12 cellular contexts compared by ENCODE assay signal in the genomic region with DNA sequence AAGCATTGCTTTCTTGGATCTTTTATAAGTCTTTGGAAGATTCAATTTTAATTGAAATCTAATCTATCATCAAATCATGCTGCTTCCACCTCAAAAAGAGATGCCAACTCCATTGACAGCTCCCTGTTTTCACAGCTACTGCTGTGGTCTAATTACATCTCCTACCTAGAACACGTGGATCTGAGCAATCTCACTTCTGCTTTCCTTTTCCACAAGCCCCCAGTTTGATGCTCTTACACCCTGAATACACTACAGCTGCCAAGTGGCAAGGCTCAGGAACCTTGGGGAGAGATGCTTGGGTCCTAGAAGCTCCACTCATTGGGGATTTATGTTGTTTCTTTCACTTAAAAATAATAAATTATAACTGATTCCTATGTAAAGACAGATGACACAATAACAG.
DNase-seq lines count a peak whose midpoint lies in the region; ATAC-seq and TF ChIP-seq lines count a peak whose summit lies in the region.
"Had no signal": no experiment of that assay in that cellular context is flagged by ENCODE, and none has a peak within 500 bp of the region (broad histone marks: within the 10 kb centered on the region; RNA-seq: fewer than 3 reads in every experiment).

No MANE protein-coding gene starts in this region.

- no peak overlapping the region for H3K9ac ChIP-seq in SK-N-SH

- H3K79me2 ChIP-seq in OCI-LY7 (ENCODE audit: insufficient read depth, low read depth, low read length), result no peaks in the 10 kb centered on the region
- H3K79me2 ChIP-seq in SK-N-SH (ENCODE audit: insufficient read depth), result no peaks in the 10 kb centered on the region

- H3K4me3 ChIP-seq in OCI-LY7 (ENCODE audit: low read depth, low read length, poor library complexity, severe bottlenecking) (no peak overlapping the region), heart left ventricle (no peak overlapping the region), SK-N-SH (ENCODE audit: low read depth in 2 of 2, low read length in 1 of 2) (no peak overlapping the region)
- H3K4me3 ChIP-seq: tibial artery had no signal

- TF ChIP-seq CTCF in GM20000 (IDR thresholded peaks at IDR 0.05; ENCODE audit: extremely low read depth, missing control alignments) (no peak), OCI-LY7 (conservative IDR thresholded peaks at IDR 0.05; ENCODE audit: low read length) (no peak), heart left ventricle (IDR thresholded peaks at IDR 0.05) (no peak), SK-N-SH (IDR thresholded peaks at IDR 0.05) (no peak)

- DNase-seq in GM20000 (ENCODE audit: low spot score) (peak; percentile 4), OCI-LY7 (ENCODE audit: low spot score) (peak; percentile 85), hepatic stellate cell (ENCODE audit: low spot score) (no peak), heart left ventricle (no peak), SK-N-SH (no peak)
- DNase-seq: foreskin keratinocyte, NCI-H2029, Right ventricle myocardium superior, tibial artery had no signal

- H3K36me3 ChIP-seq in OCI-LY7 (ENCODE audit: insufficient read depth, low read length), result peaks cover 27% of the 10 kb centered on the region
- H3K36me3 ChIP-seq in heart left ventricle, result no peaks in the 10 kb centered on the region
- no peaks in the 10 kb centered on the region for H3K36me3 ChIP-seq in SK-N-SH (replicated peaks in 1 of 2; ENCODE audit: control insufficient read depth in 1 of 2, insufficient read depth in 2 of 2, low read length in 1 of 2)
- H3K36me3 ChIP-seq: tibial artery had no signal

- H3K9me3 ChIP-seq in OCI-LY7 (ENCODE audit: low read length), result peaks cover 23% of the 10 kb centered on the region; the same call in 1 of the 2 replicates
- H3K9me3 ChIP-seq in heart left ventricle, result no peaks in the 10 kb centered on the region
- H3K9me3 ChIP-seq in SK-N-SH, result no peaks in the 10 kb centered on the region
- H3K9me3 ChIP-seq: tibial artery had no signal

- H3F3A ChIP-seq in SK-N-SH (replicated peaks; ENCODE audit: insufficient read depth), result no peaks in the 10 kb centered on the region

- CTCF ChIA-PET in OCI-LY7 (lab: Charles Lee; ENCODE audit: unreplicated experiment), result interaction anchor here (0.9 to 1.3 kb wide), 2 partner anchors 25 to 41 kb away, joined by 3 read pairs; no protein-coding TSS in a partner anchor
- CTCF ChIA-PET in SK-N-SH (lab: Yijun Ruan, JAX), result no interaction called here

- ATAC-seq in GM18502 (IDR thresholded peaks at IDR 0.05; ENCODE audit: poor library complexity, unreplicated experiment), result peak; percentile 87
- ATAC-seq in HG02981 (IDR thresholded peaks at IDR 0.05; ENCODE audit: unreplicated experiment), result peak; percentile 84
- no peak for ATAC-seq in activated CD4-positive, CD25-positive, alpha-beta regulatory T cell treated with anti-CD3 and anti-CD28 coated beads, Interleukin-2, amount 50 U/mL, for 24 hours
- ATAC-seq in heart left ventricle, result no peak
- ATAC-seq: foreskin keratinocyte had no signal

- POLR2A ChIA-PET in OCI-LY7 (lab: Charles Lee) (interaction anchor here (0.5 to 2.4 kb wide), 8 partner anchors 8 to 140 kb away, joined by 3 to 11 read pairs (median 4); no protein-coding TSS in a partner anchor), SK-N-SH (lab: Yijun Ruan, JAX) (no interaction called here)

- H3K27me3 ChIP-seq in heart left ventricle (peaks cover 0 to 3% (median 0%) of the 10 kb centered on the region in 9 donors), SK-N-SH (ENCODE audit: insufficient read depth) (no peaks in the 10 kb centered on the region)
- H3K27me3 ChIP-seq: tibial artery had no signal

- no peak for TF ChIP-seq EP300 in SK-N-SH (IDR thresholded peaks at IDR 0.05; ENCODE audit: borderline replicate concordance in 1 of 2, low read depth in 1 of 2, low read length in 1 of 2)

- H4K20me1 ChIP-seq in OCI-LY7 (ENCODE audit: insufficient read depth, low read length), result no peaks in the 10 kb centered on the region
- H4K20me1 ChIP-seq in SK-N-SH (ENCODE audit: insufficient read depth), result no peaks in the 10 kb centered on the region

- TF ChIP-seq RAD21 in SK-N-SH (IDR thresholded peaks at IDR 0.05; ENCODE audit: low read length), result no peak

- WGBS in heart left ventricle, 4 donors, result 24 to 44% (median 33%) methylated on average over 1 of the region's 1 CpG
- 13% methylated on average over 1 of the region's 1 CpG for WGBS in SK-N-SH (ENCODE audit: low lambda C conversion rate)

- H3K4me1 ChIP-seq in OCI-LY7 (ENCODE audit: insufficient read depth, low read length, poor library complexity, severe bottlenecking) (peaks cover 37% of the 10 kb centered on the region), heart left ventricle (no peaks in the 10 kb centered on the region), SK-N-SH (ENCODE audit: control insufficient read depth in 1 of 2, insufficient read depth in 2 of 2, low read depth in 1 of 2, low read length in 1 of 2) (no peaks in the 10 kb centered on the region)
- H3K4me1 ChIP-seq: foreskin keratinocyte, tibial artery had no signal

- H3K9me2 ChIP-seq in OCI-LY7 (ENCODE audit: insufficient read depth, low read length) (no peaks in the 10 kb centered on the region), SK-N-SH (no peaks in the 10 kb centered on the region)

- no peak for TF ChIP-seq POLR2A in heart left ventricle (IDR thresholded peaks at IDR 0.05)

- intact Hi-C loops in OCI-LY7 (cut with micrococcal nuclease; ENCODE audit: unreplicated experiment), result loop anchor here (5.0 kb wide), 2 partner anchors 105 to 535 kb away; no protein-coding TSS in a partner anchor
- intact Hi-C loops in heart left ventricle (cut with DNase I), result no loop called here

- no TSS peak for BruUV-seq in OCI-LY7 (replicated peaks; lab: Mats Ljungman, UMichigan)

- peak overlapping the region; percentile 34 for H3K4me2 ChIP-seq in OCI-LY7 (ENCODE audit: low read length)
- H3K4me2 ChIP-seq in SK-N-SH, result no peak overlapping the region

- H3K27ac ChIP-seq in OCI-LY7 (ENCODE audit: low read depth, low read length, poor library complexity, severe bottlenecking), result peak overlapping the region; percentile 55
- H3K27ac ChIP-seq in heart left ventricle, result no peak overlapping the region
- no peak overlapping the region for H3K27ac ChIP-seq in SK-N-SH (ENCODE audit: low read depth in 2 of 2, low read length in 1 of 2)
- H3K27ac ChIP-seq: foreskin keratinocyte, tibial artery had no signal

- H2AFZ ChIP-seq in OCI-LY7 (ENCODE audit: low read length), result peak overlapping the region; percentile 24; the same call in 1 of the 2 replicates
- H2AFZ ChIP-seq in SK-N-SH (ENCODE audit: low read depth), result no peak overlapping the region

TF ChIP-seq in SK-N-SH, 30 proteins besides CTCF, POLR2A, EP300 and RAD21 (continues in another document):
- TF ChIP-seq, protein P1, sequence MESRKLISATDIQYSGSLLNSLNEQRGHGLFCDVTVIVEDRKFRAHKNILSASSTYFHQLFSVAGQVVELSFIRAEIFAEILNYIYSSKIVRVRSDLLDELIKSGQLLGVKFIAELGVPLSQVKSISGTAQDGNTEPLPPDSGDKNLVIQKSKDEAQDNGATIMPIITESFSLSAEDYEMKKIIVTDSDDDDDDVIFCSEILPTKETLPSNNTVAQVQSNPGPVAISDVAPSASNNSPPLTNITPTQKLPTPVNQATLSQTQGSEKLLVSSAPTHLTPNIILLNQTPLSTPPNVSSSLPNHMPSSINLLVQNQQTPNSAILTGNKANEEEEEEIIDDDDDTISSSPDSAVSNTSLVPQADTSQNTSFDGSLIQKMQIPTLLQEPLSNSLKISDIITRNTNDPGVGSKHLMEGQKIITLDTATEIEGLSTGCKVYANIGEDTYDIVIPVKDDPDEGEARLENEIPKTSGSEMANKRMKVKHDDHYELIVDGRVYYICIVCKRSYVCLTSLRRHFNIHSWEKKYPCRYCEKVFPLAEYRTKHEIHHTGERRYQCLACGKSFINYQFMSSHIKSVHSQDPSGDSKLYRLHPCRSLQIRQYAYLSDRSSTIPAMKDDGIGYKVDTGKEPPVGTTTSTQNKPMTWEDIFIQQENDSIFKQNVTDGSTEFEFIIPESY (IDR thresholded peaks at IDR 0.05; ENCODE audit: borderline replicate concordance, low read depth), result no peak
- TF ChIP-seq RCOR1 (IDR thresholded peaks at IDR 0.05; ENCODE audit: low read length) (no peak), TAF1 (IDR thresholded peaks at IDR 0.05; ENCODE audit: borderline replicate concordance, low read depth, low read length) (no peak), ELF1 (IDR thresholded peaks at IDR 0.05) (no peak), RFX5 (IDR thresholded peaks at IDR 0.05; ENCODE audit: low read length) (no peak), EZH2phosphoT487 (IDR thresholded peaks at IDR 0.05; ENCODE audit: borderline replicate concordance, low read depth) (no peak), SIN3A (IDR thresholded peaks at IDR 0.05; ENCODE audit: borderline replicate concordance, low read depth, low read length) (no peak), POLR2AphosphoS5 (IDR thresholded peaks at IDR 0.05; ENCODE audit: low read depth, low read length) (no peak)
- TF ChIP-seq, protein P2, sequence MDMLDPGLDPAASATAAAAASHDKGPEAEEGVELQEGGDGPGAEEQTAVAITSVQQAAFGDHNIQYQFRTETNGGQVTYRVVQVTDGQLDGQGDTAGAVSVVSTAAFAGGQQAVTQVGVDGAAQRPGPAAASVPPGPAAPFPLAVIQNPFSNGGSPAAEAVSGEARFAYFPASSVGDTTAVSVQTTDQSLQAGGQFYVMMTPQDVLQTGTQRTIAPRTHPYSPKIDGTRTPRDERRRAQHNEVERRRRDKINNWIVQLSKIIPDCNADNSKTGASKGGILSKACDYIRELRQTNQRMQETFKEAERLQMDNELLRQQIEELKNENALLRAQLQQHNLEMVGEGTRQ (IDR thresholded peaks at IDR 0.05; ENCODE audit: borderline replicate concordance, low read depth, low read length), result no peak
- TF ChIP-seq, protein P3, sequence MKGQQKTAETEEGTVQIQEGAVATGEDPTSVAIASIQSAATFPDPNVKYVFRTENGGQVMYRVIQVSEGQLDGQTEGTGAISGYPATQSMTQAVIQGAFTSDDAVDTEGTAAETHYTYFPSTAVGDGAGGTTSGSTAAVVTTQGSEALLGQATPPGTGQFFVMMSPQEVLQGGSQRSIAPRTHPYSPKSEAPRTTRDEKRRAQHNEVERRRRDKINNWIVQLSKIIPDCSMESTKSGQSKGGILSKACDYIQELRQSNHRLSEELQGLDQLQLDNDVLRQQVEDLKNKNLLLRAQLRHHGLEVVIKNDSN (IDR thresholded peaks at IDR 0.05; ENCODE audit: borderline replicate concordance, low read depth), result no peak
- TF ChIP-seq, protein P4, sequence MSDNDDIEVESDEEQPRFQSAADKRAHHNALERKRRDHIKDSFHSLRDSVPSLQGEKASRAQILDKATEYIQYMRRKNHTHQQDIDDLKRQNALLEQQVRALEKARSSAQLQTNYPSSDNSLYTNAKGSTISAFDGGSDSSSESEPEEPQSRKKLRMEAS (IDR thresholded peaks at IDR 0.05; ENCODE audit: low read depth), result no peak

Comparison
In these comparisons a context has a peak if more than half of its experiments do, and no peak if none do; other contexts are left out.
1. ATAC-seq: peak in GM18502 (single experiment) and HG02981 (single experiment); none in activated CD4-positive, CD25-positive, alpha-beta regulatory T cell treated with anti-CD3 and anti-CD28 coated beads, Interleukin-2, amount 50 U/mL, for 24 hours (0 of 2) and heart left ventricle (0 of 4).
2. DNase-seq: peak in GM20000 (single experiment) and OCI-LY7 (single experiment); none in hepatic stellate cell (single experiment), heart left ventricle (0 of 5) and SK-N-SH (single experiment).